In the genomic region with DNA sequence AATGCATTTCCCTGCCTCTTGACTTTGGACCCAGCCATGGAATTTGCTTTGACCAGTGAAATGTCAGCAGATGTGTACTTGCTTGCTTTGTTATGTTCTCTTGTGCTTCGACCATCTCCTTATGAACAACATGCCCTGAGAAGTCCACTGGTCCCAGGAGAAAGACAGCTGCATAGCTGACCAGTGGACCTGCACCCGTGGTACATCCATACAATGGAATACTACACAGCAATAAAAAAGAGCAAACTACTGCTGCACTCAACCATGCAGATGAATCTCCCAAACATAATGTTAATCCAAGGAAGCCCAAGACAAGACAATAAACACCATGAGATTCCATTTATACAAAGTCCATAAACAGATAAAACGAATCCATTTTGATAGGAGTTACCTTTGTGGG, we compare ENCODE assay signal across 28 cellular contexts. TPM values are rescaled to one million over a fixed set of nuclear protein-coding genes. Genes with fewer than 3 reads are reported as not detected.
"Had no signal": no experiment of that assay in that cellular context is flagged by ENCODE, and none has a peak within 500 bp of the region (broad histone marks: within the 10 kb centered on the region; RNA-seq: fewer than 3 reads in every experiment).

No MANE protein-coding gene starts in this region.

- H3K27me3 ChIP-seq: dorsolateral prefrontal cortex, esophagus muscularis mucosa, foreskin keratinocyte, heart left ventricle had no signal

- H3K4me3 ChIP-seq: coronary artery, dorsolateral prefrontal cortex, esophagus muscularis mucosa, gastroesophageal sphincter, heart left ventricle, hepatocyte, lung had no signal

- FAIRE-seq: colon, endothelial cell of umbilical vein, frontal cortex, kidney had no signal

- H3K4me1 ChIP-seq: esophagus muscularis mucosa, foreskin keratinocyte, gastroesophageal sphincter had no signal

- H3K4me1 Mint-ChIP-seq: immature natural killer cell, memory B cell had no signal

- H3K36me3 Mint-ChIP-seq: immature natural killer cell, memory B cell had no signal

- H3K4me2 ChIP-seq: hepatocyte had no signal

- H3K27ac ChIP-seq: coronary artery, dorsolateral prefrontal cortex, esophagus muscularis mucosa, foreskin keratinocyte, gastroesophageal sphincter, hepatocyte had no signal

- ATAC-seq: foreskin keratinocyte, gastroesophageal sphincter, heart left ventricle, left colon, left lobe of liver, left ventricle myocardium superior had no signal

- H2AFZ ChIP-seq: hepatocyte had no signal

- H3K36me3 ChIP-seq: esophagus muscularis mucosa, gastroesophageal sphincter, heart left ventricle had no signal

- DNase-seq: dermis blood vessel endothelial cell; dorsolateral prefrontal cortex; effector CD4-positive, alpha-beta T cell; effector memory CD4-positive, alpha-beta T cell; foreskin keratinocyte; heart left ventricle; hypothalamus; immature natural killer cell; islet precursor cell; kidney; kidney glomerular epithelial cell; left colon; left ventricle myocardium superior; mammary epithelial cell; mesendoderm; midbrain had no signal

- H3K27me3 Mint-ChIP-seq: memory B cell had no signal

- H3K79me2 ChIP-seq: hepatocyte had no signal

- H3K27ac Mint-ChIP-seq: immature natural killer cell, memory B cell had no signal

- H3K4me3 Mint-ChIP-seq: immature natural killer cell, memory B cell had no signal

RNA-seq across cellular contexts. Expression of gene MARCHF11, which starts 30.0 kb away (rescaled TPM):
- polyA plus RNA-seq: endothelial cell of umbilical vein, esophagus, fibroblast of lung, foreskin keratinocyte, hepatocyte, immature natural killer cell, lung, mammary epithelial cell had no signal
